ENCODE assay signal across 12 cellular contexts in the genomic region with DNA sequence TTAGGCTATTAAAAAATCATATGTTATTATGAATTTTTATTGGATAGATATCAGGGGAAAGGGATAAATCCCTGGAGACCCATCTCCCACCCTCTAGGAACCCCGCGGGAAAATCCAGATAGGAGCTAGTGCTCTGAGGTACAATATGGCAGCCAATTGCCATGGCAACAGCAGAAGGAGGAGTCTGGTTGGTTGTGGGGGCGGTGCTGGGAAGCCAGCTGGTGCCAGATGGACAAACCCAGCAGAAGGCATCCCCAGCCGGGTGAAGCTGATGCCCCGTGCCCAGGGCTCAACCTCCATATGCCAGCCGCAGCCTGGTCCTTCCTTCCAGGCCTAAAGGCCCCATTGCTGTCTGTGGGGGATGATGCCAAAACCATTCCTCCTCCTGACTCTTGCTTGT. TPM values are rescaled to one million over a fixed set of nuclear protein-coding genes. Genes with fewer than 3 reads are reported as not detected.
DNase-seq lines count a peak whose midpoint lies in the region; ATAC-seq and TF ChIP-seq lines count a peak whose summit lies in the region.
"Had no signal": no experiment of that assay in that cellular context is flagged by ENCODE, and none has a peak within 500 bp of the region (broad histone marks: within the 10 kb centered on the region; RNA-seq: fewer than 3 reads in every experiment).

No MANE protein-coding gene starts in this region.

- H3K4me3 Mint-ChIP-seq in GM23338 (no peak overlapping the region), nephron progenitor cell (no peak overlapping the region)
- H3K4me3 Mint-ChIP-seq: activated CD4-positive, alpha-beta T cell treated with anti-CD3 and anti-CD28 coated beads for 36 hours; activated naive CD4-positive, alpha-beta T cell treated with anti-CD3 and anti-CD28 coated beads for 36 hours had no signal

- H2AFZ ChIP-seq in GM23338 = no peak overlapping the region

- 0 out of 2 replicates have a peak, but pooled peaks cover 5% of the 10 kb centered on the region for H3K9me2 ChIP-seq in GM23338 (ENCODE audit: insufficient read depth)

- DNase-seq in A673 (ENCODE audit: low spot score) (peak; percentile 27), GM23338 (ENCODE audit: low spot score) (peak; percentile 53), RPMI7951 (ENCODE audit: low read depth) (peak; percentile 6), hippocampal formation (lab: John Stamatoyannopoulos, UW) (peak; percentile 70 to 71), NCI-H1092 (lab: John Stamatoyannopoulos, UW) (no peak), nephron progenitor cell (no peak)
- DNase-seq: activated CD4-positive, alpha-beta T cell treated with anti-CD3 and anti-CD28 coated beads for 36 hours; activated naive CD4-positive, alpha-beta T cell treated with anti-CD3 and anti-CD28 coated beads for 36 hours; NCI-H1105 treated with DMSO at 0.1 percent for 48 hours; T1000 had no signal

- H3K9me3 Mint-ChIP-seq in GM23338 (no peaks in the 10 kb centered on the region), nephron progenitor cell (no peaks in the 10 kb centered on the region)
- H3K9me3 Mint-ChIP-seq: activated naive CD4-positive, alpha-beta T cell treated with anti-CD3 and anti-CD28 coated beads for 36 hours had no signal

- CTCF ChIA-PET in A673 (lab: Charles Lee) = interaction anchor here (0.7 to 1.2 kb wide), 2 partner anchors 16 to 21 kb away, joined by 3 to 5 read pairs; no protein-coding TSS in a partner anchor

- peaks cover 13% of the 10 kb centered on the region for H3K27me3 ChIP-seq in A673 (replicated peaks; ENCODE audit: insufficient read depth, low read depth, low read length, poor library complexity)
- no peaks in the 10 kb centered on the region for H3K27me3 ChIP-seq in GM23338 (ENCODE audit: insufficient read depth)

- no peaks in the 10 kb centered on the region for H3F3A ChIP-seq in GM23338 (replicated peaks; ENCODE audit: low read depth)

- H3K4me2 ChIP-seq in GM23338 = no peak overlapping the region

- intact Hi-C loops in A673 (cut with micrococcal nuclease; ENCODE audit: unreplicated experiment) = no loop called here

- TF ChIP-seq CTCF in A673 (conservative IDR thresholded peaks at IDR 0.05; ENCODE audit: low read depth, low read length) (no peak), GM23338 (conservative IDR thresholded peaks at IDR 0.05; ENCODE audit: low read depth in 2 of 2) (no peak), nephron progenitor cell (IDR thresholded peaks at IDR 0.05) (no peak)

- H3K27ac ChIP-seq in A673 (ENCODE audit: low read depth, low read length, poor library complexity, severe bottlenecking) (no peak overlapping the region), GM23338 (ENCODE audit: low read depth) (no peak overlapping the region)

- H3K4me1 Mint-ChIP-seq in GM23338 = peaks cover 12% of the 10 kb centered on the region
- H3K4me1 Mint-ChIP-seq in nephron progenitor cell = no peaks in the 10 kb centered on the region
- H3K4me1 Mint-ChIP-seq: activated CD4-positive, alpha-beta T cell treated with anti-CD3 and anti-CD28 coated beads for 36 hours had no signal

- H4K20me1 ChIP-seq in GM23338 (replicated peaks; ENCODE audit: insufficient read depth) = no peaks in the 10 kb centered on the region

- H3K27me3 Mint-ChIP-seq in GM23338 (ENCODE audit: insufficient read depth, low read depth, poor library complexity) (peaks cover 17% of the 10 kb centered on the region), nephron progenitor cell (ENCODE audit: low read depth, poor library complexity) (peaks cover 97% of the 10 kb centered on the region)

- H3K36me3 Mint-ChIP-seq in GM23338 (ENCODE audit: low read depth) = no peaks in the 10 kb centered on the region; the same call in 2 of the 3 replicates
- H3K36me3 Mint-ChIP-seq in nephron progenitor cell (ENCODE audit: low read depth) = no peaks in the 10 kb centered on the region

- ATAC-seq in GM23338 (peak; percentile 51; the same call in 2 of the 3 replicates), HG03095 (IDR thresholded peaks at IDR 0.05; ENCODE audit: unreplicated experiment) (no peak), HG03039 (IDR thresholded peaks at IDR 0.05; ENCODE audit: unreplicated experiment) (no peak)
- ATAC-seq: activated CD4-positive, alpha-beta T cell treated with anti-CD3 and anti-CD28 coated beads for 36 hours had no signal

- POLR2A ChIA-PET in A673 (lab: Charles Lee; ENCODE audit: low non-redundant PET) = no interaction called here

- no peaks in the 10 kb centered on the region for H3K79me2 ChIP-seq in GM23338 (replicated peaks; ENCODE audit: insufficient read depth)

- H3K27ac Mint-ChIP-seq in GM23338 (no peak overlapping the region), nephron progenitor cell (no peak overlapping the region)
- H3K27ac Mint-ChIP-seq: activated CD4-positive, alpha-beta T cell treated with anti-CD3 and anti-CD28 coated beads for 36 hours; activated naive CD4-positive, alpha-beta T cell treated with anti-CD3 and anti-CD28 coated beads for 36 hours had no signal

- H3K9me3 ChIP-seq in A673 (ENCODE audit: low read depth, low read length, poor library complexity, severe bottlenecking) = no peaks in the 10 kb centered on the region

- no peaks in the 10 kb centered on the region for H3K36me3 ChIP-seq in A673 (ENCODE audit: insufficient read depth, low read length, poor library complexity, severe bottlenecking)
- H3K36me3 ChIP-seq in GM23338 (ENCODE audit: insufficient read depth) = no peaks in the 10 kb centered on the region

- H3K4me3 ChIP-seq in A673 (ENCODE audit: low read depth, low read length, poor library complexity, severe bottlenecking) (no peak overlapping the region), GM23338 (no peak overlapping the region)

- no peaks in the 10 kb centered on the region for H3K4me1 ChIP-seq in A673 (ENCODE audit: insufficient read depth, low read length, poor library complexity, severe bottlenecking)
- peaks cover 4% of the 10 kb centered on the region; the same call in 1 of the 2 replicates for H3K4me1 ChIP-seq in GM23338 (ENCODE audit: insufficient read depth)

- BruUV-seq in A673 (replicated peaks; lab: Mats Ljungman, UMichigan) = no TSS peak

TF ChIP-seq in GM23338, 12 proteins besides CTCF, POLR2A, EP300 and RAD21 (continues in another document):
- TF ChIP-seq, protein P1, sequence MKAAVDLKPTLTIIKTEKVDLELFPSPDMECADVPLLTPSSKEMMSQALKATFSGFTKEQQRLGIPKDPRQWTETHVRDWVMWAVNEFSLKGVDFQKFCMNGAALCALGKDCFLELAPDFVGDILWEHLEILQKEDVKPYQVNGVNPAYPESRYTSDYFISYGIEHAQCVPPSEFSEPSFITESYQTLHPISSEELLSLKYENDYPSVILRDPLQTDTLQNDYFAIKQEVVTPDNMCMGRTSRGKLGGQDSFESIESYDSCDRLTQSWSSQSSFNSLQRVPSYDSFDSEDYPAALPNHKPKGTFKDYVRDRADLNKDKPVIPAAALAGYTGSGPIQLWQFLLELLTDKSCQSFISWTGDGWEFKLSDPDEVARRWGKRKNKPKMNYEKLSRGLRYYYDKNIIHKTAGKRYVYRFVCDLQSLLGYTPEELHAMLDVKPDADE (IDR thresholded peaks at IDR 0.05) = no peak
- no peak for TF ChIP-seq POLR2AphosphoS5 (IDR thresholded peaks at IDR 0.05; ENCODE audit: low read depth)

RNA-seq across cellular contexts. Expression of a gene that starts 38.3 kb away (rescaled TPM):
- not detected in 2 replicates for total RNA-seq in A673 (2021)
- total RNA-seq in GM23338 (2014; rRNA removed; shearing (Covaris generic)) = 1.6 and 1.7 TPM in 2 replicates
- polyA plus RNA-seq in GM23338 (2016; fragmentation: Nextera tagmentation; extraction: Ambion mirVana) = 1.2 and 2.1 TPM in 2 replicates
- total RNA-seq in RPMI7951 (2014; rRNA removed; shearing (Covaris generic)) = not detected in 2 replicates
- total RNA-seq: activated CD4-positive, alpha-beta T cell treated with anti-CD3 and anti-CD28 coated beads for 36 hours; activated naive CD4-positive, alpha-beta T cell treated with anti-CD3 and anti-CD28 coated beads for 36 hours had no signal

Comparison
In these comparisons a context has a peak if more than half of its experiments do, and no peak if none do; other contexts are left out.
1. DNase-seq: peak in A673 (single experiment), GM23338 (single experiment), RPMI7951 (single experiment) and hippocampal formation (2 of 2); none in NCI-H1092 (single experiment) and nephron progenitor cell (single experiment).